Comparison of ENCODE assay signal across 8 cellular contexts in the genomic region with DNA sequence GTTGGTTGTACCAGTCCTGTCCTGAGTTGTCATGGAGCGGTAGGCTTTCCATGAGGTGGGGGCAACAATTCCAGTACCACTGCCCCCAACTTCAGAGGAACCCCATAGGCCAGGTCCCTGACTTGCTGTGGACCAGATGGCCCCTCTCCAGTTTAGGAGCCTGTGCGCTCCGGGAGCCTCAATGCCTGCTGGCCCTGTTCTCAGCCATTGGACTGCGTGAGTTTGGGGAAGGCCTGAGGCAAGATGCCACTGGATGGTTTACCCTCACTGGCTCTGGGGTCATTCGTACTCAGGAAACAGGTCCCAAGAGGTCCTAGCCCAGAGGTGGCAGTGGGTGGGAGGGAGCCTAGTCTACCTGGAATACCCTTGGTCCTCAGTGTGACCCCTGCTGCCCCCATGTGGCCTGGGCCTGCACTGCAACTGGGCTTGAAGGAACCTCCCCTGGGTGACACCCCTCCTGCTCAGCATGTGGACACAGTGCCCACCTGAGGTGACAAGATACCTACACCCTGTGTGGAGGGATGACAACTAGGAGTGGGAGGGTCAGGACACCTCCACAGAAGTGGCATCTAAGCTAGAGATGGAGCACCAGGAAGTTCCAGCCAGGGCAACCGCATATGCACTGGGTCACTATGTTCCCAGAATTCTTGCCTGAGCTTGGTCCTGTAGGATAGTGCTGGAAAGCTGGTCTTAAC. TPM values are rescaled to one million over a fixed set of nuclear protein-coding genes. Genes with fewer than 3 reads are reported as not detected.
A peak's percentile ranks its signal among the peaks of the same experiment; 100 is the strongest.
DNase-seq lines count a peak whose midpoint lies in the region; ATAC-seq and TF ChIP-seq lines count a peak whose summit lies in the region.

No MANE protein-coding gene starts in this region.

- H3K9me2 ChIP-seq in Karpas-422 (replicated peaks; ENCODE audit: insufficient read depth, low read length): no peaks in the 10 kb centered on the region

- H3K27ac ChIP-seq in Karpas-422 (ENCODE audit: low read length) (0 out of 2 replicates have a peak overlapping the region, but pooled peaks have one; percentile 25), SJCRH30 (no peak overlapping the region), aorta (ENCODE audit: low read depth in 1 of 2, low read length in 2 of 2) (no peak overlapping the region)

- H3K27me3 ChIP-seq in Karpas-422 (ENCODE audit: low read length): no peaks in the 10 kb centered on the region
- H3K27me3 ChIP-seq in SJCRH30: no peaks in the 10 kb centered on the region
- no peaks in the 10 kb centered on the region for H3K27me3 ChIP-seq in aorta (ENCODE audit: control insufficient read depth in 1 of 2, insufficient read depth in 2 of 2, low read length in 1 of 2)

- H3K36me3 Mint-ChIP-seq in progenitor cell of endocrine pancreas (ENCODE audit: insufficient read depth): peaks cover 18% of the 10 kb centered on the region

- H3K4me2 ChIP-seq in Karpas-422 (ENCODE audit: low read depth, low read length, poor library complexity, severe bottlenecking): no peak overlapping the region

- 65% methylated on average over 6 of the region's 6 CpGs for WGBS in aorta, 2 donors

- no peaks in the 10 kb centered on the region for H3K9me3 Mint-ChIP-seq in progenitor cell of endocrine pancreas (ENCODE audit: low read depth)

- peaks cover 8% of the 10 kb centered on the region; the same call in 1 of the 2 replicates for H3K36me3 ChIP-seq in Karpas-422 (ENCODE audit: insufficient read depth, low read length)
- peaks cover 26% of the 10 kb centered on the region for H3K36me3 ChIP-seq in SJCRH30
- peaks cover 0 to 2% of the 10 kb centered on the region in 2 donors for H3K36me3 ChIP-seq in aorta (ENCODE audit: control insufficient read depth in 1 of 2, insufficient read depth in 2 of 2, low read length in 1 of 2)

- peak; percentile 83 for TF ChIP-seq CTCF in progenitor cell of endocrine pancreas (IDR thresholded peaks at IDR 0.05; ENCODE audit: unreplicated experiment)

- intact Hi-C loops in aorta (cut with DNase I): loop anchor here in 1 of 2 donors (5.0 kb wide), 1 partner anchor 49 kb away; no protein-coding TSS in a partner anchor

- peaks cover 9% of the 10 kb centered on the region for H3K4me1 ChIP-seq in Karpas-422 (ENCODE audit: low read length)
- no peaks in the 10 kb centered on the region for H3K4me1 ChIP-seq in SJCRH30
- H3K4me1 ChIP-seq in aorta (ENCODE audit: control insufficient read depth in 1 of 2, insufficient read depth in 2 of 2, low read length in 2 of 2): no peaks in the 10 kb centered on the region

- H4K20me1 ChIP-seq in Karpas-422 (ENCODE audit: insufficient read depth, low read depth, low read length): 0 out of 2 replicates have a peak, but pooled peaks cover 5% of the 10 kb centered on the region

- ATAC-seq in aorta (ENCODE audit: low FRiP score): peak; percentile 82

- H3K9me3 ChIP-seq in Karpas-422 (ENCODE audit: low read length) (no peaks in the 10 kb centered on the region), SJCRH30 (replicated peaks) (no peaks in the 10 kb centered on the region), aorta (ENCODE audit: control insufficient read depth, low read length) (no peaks in the 10 kb centered on the region)

- H3K4me3 ChIP-seq in Karpas-422 (ENCODE audit: low read length) (no peak overlapping the region), SJCRH30 (no peak overlapping the region), aorta (ENCODE audit: low read length in 2 of 2) (no peak overlapping the region)

- no peak overlapping the region for H2AFZ ChIP-seq in Karpas-422 (ENCODE audit: low read length)

- H3K79me2 ChIP-seq in Karpas-422 (ENCODE audit: low read length): no peaks in the 10 kb centered on the region

- no peak overlapping the region for H3K27ac Mint-ChIP-seq in progenitor cell of endocrine pancreas

- H3K27me3 Mint-ChIP-seq in progenitor cell of endocrine pancreas: no peaks in the 10 kb centered on the region

- H3K4me1 Mint-ChIP-seq in progenitor cell of endocrine pancreas (ENCODE audit: low read depth): no peaks in the 10 kb centered on the region

- no peak overlapping the region for H3K4me3 Mint-ChIP-seq in progenitor cell of endocrine pancreas (ENCODE audit: low read depth)

- peak; percentile 89 for DNase-seq in DMS 273 (lab: John Stamatoyannopoulos, UW; ENCODE audit: unreplicated experiment)
- DNase-seq in DMS 273 treated with DMSO at 0.1 percent for 48 hours (lab: John Stamatoyannopoulos, UW): no peak
- DNase-seq in Karpas-422: peak; percentile 95
- peak; percentile 73 to 82 for DNase-seq in SJCRH30
- peak; percentile 66 for DNase-seq in activated gamma-delta T cell (lab: John Stamatoyannopoulos, UW)
- DNase-seq in globus pallidus (ENCODE audit: low spot score): peak; percentile 63
- peak; percentile 93 for DNase-seq in progenitor cell of endocrine pancreas (ENCODE audit: low spot score, unreplicated experiment)
- peak; percentile 84 to 96 for DNase-seq in aorta

- H3K9ac ChIP-seq in Karpas-422 (ENCODE audit: low read length): no peak overlapping the region

RNA-seq across cellular contexts. Expression of a gene that starts 6.0 kb away (rescaled TPM):
- 0.25 and 1.2 TPM in 2 replicates for total RNA-seq in Karpas-422 (2014; rRNA removed; shearing (Covaris generic); ENCODE audit: low replicate concordance)
- total RNA-seq in SJCRH30 (2014; rRNA removed; shearing (Covaris generic)): 0.73 and 1.9 TPM in 2 replicates
- total RNA-seq in progenitor cell of endocrine pancreas (3.2 and 3.4 TPM in 2 replicates), aorta (under 1 TPM; 0.23 to 0.45 TPM)
- polyA plus RNA-seq in aorta: not detected

RNA-seq across cellular contexts. Expression of a gene that starts 6.4 kb away (rescaled TPM):
- 66.2 and 102 TPM in 2 replicates for total RNA-seq in Karpas-422 (2014; rRNA removed; shearing (Covaris generic); ENCODE audit: low replicate concordance)
- total RNA-seq in SJCRH30 (2014; rRNA removed; shearing (Covaris generic)): 62.5 and 65.6 TPM in 2 replicates
- 144 and 157 TPM in 2 replicates for total RNA-seq in progenitor cell of endocrine pancreas
- total RNA-seq in aorta: 1 to 10 TPM; 4.8 to 9.3 TPM
- polyA plus RNA-seq in aorta: 1 to 10 TPM; 2.3 to 8.4 TPM

RNA-seq across cellular contexts. Expression of a gene that starts 17.1 kb away (rescaled TPM):
- total RNA-seq in Karpas-422 (2014; rRNA removed; shearing (Covaris generic); ENCODE audit: low replicate concordance): 18.7 and 30.5 TPM in 2 replicates
- total RNA-seq in SJCRH30 (2014; rRNA removed; shearing (Covaris generic)): 0.85 TPM in 1 of 2 replicates, not detected in the other
- total RNA-seq in progenitor cell of endocrine pancreas (1.9 and 2.0 TPM in 2 replicates), aorta (not detected)
- polyA plus RNA-seq in aorta: not detected

RNA-seq across cellular contexts. Expression of a gene that starts 26.9 kb away (rescaled TPM):
- total RNA-seq in Karpas-422 (2014; rRNA removed; shearing (Covaris generic); ENCODE audit: low replicate concordance): 25.0 and 30.6 TPM in 2 replicates
- total RNA-seq in SJCRH30 (2014; rRNA removed; shearing (Covaris generic)): 19.1 and 21.5 TPM in 2 replicates
- total RNA-seq in progenitor cell of endocrine pancreas (86.0 and 87.2 TPM in 2 replicates), aorta (100 to 1,000 TPM; 103 to 104 TPM)
- polyA plus RNA-seq in aorta: 10 to 100 TPM; 14.3 to 44.6 TPM

RNA-seq across cellular contexts. Expression of a gene that starts 29.5 kb away (rescaled TPM):
- total RNA-seq in Karpas-422 (2014; rRNA removed; shearing (Covaris generic); ENCODE audit: low replicate concordance): 6.5 and 15.9 TPM in 2 replicates
- total RNA-seq in SJCRH30 (2014; rRNA removed; shearing (Covaris generic)): 18.9 and 19.9 TPM in 2 replicates
- total RNA-seq in progenitor cell of endocrine pancreas: 51.9 and 61.7 TPM in 2 replicates
- total RNA-seq in aorta: 10 to 100 TPM; 17.5 to 26.4 TPM
- 1 to 10 TPM; 5.9 to 7.2 TPM for polyA plus RNA-seq in aorta
